In genomic region chrX:43633757-43634156, GRCh38 we compare ENCODE assay signal across 16 cellular contexts. TPM values are rescaled to one million over a fixed set of nuclear protein-coding genes. Genes with fewer than 3 reads are reported as not detected.
DNase-seq lines count a peak whose midpoint lies in the region; FAIRE-seq and TF ChIP-seq lines count a peak whose summit lies in the region.
"Had no signal": no experiment of that assay in that cellular context is flagged by ENCODE, and none has a peak within 500 bp of the region (broad histone marks: within the 10 kb centered on the region; RNA-seq: fewer than 3 reads in every experiment).

No MANE protein-coding gene starts in this region.

- 50% methylated on average over 3 of the region's 3 CpGs for WGBS in mammary epithelial cell (ENCODE audit: low coverage, missing lambda C conversion rate)

- no peak for TF ChIP-seq POLR2A in breast epithelium (IDR thresholded peaks at IDR 0.05)

- H4K20me1 ChIP-seq in mammary epithelial cell (ENCODE audit: insufficient read depth, low read length) = no peaks in the 10 kb centered on the region
- H4K20me1 ChIP-seq in astrocyte (ENCODE audit: insufficient read depth, low read length) = no peaks in the 10 kb centered on the region

- peaks cover 4% of the 10 kb centered on the region for H3K27me3 ChIP-seq in mammary epithelial cell (ENCODE audit: insufficient read depth, low read length)
- peaks cover 0 to 40% of the 10 kb centered on the region in 2 donors for H3K27me3 ChIP-seq in breast epithelium
- no peaks in the 10 kb centered on the region for H3K27me3 ChIP-seq in astrocyte (ENCODE audit: insufficient read depth, low read length)

- peak; percentile 81 for FAIRE-seq in astrocyte (lab: Jason Lieb, UNC)
- FAIRE-seq in D721Med (lab: Jason Lieb, UNC) = no peak
- FAIRE-seq: GM12891 had no signal

- dilution Hi-C loops in mammary epithelial cell (cut with HindIII; ENCODE audit: low sequenced_read_pairs) = no loop called here

- no peaks in the 10 kb centered on the region for H3K4me1 Mint-ChIP-seq in astrocyte (ENCODE audit: low read depth, unreplicated experiment)
- H3K4me1 Mint-ChIP-seq: IgD-negative memory B cell had no signal

- peak overlapping the region; percentile 7 for H3K4me2 ChIP-seq in mammary epithelial cell (ENCODE audit: insufficient read depth, low read depth, low read length)
- no peak overlapping the region for H3K4me2 ChIP-seq in astrocyte (ENCODE audit: low read length)
- H3K4me2 ChIP-seq: BLaER1 had no signal

- H3K9me3 ChIP-seq in mammary epithelial cell (replicated peaks; ENCODE audit: insufficient read depth, low read length) = no peaks in the 10 kb centered on the region
- H3K9me3 ChIP-seq in breast epithelium = no peaks in the 10 kb centered on the region
- H3K9me3 ChIP-seq in astrocyte (ENCODE audit: insufficient read depth, low read depth, low read length) = no peaks in the 10 kb centered on the region
- H3K9me3 ChIP-seq: BLaER1 had no signal

- no peaks in the 10 kb centered on the region for H3K9me3 Mint-ChIP-seq in astrocyte (ENCODE audit: unreplicated experiment)

- TF ChIP-seq CTCF in mammary epithelial cell (conservative IDR thresholded peaks at IDR 0.05 in 1 of 2, IDR thresholded peaks at IDR 0.05 in 1 of 2; ENCODE audit: extremely low read depth in 1 of 2, insufficient read depth in 1 of 2, low read depth in 1 of 2, low read length in 2 of 2) = no peak
- TF ChIP-seq CTCF in breast epithelium (IDR thresholded peaks at IDR 0.05) = no peak
- no peak for TF ChIP-seq CTCF in astrocyte (IDR thresholded peaks at IDR 0.05; ENCODE audit: insufficient read depth, low read depth, low read length)
- TF ChIP-seq CTCF in fibroblast of mammary gland (conservative IDR thresholded peaks at IDR 0.05; ENCODE audit: control insufficient read depth, insufficient read depth, low read depth, low read length) = no peak
- TF ChIP-seq CTCF in D721Med (IDR thresholded peaks at IDR 0.05; ENCODE audit: insufficient read depth, missing control alignments) = no peak

- H3K27ac ChIP-seq in mammary epithelial cell (ENCODE audit: insufficient read depth, low read depth, low read length) (peak overlapping the region; percentile 63), breast epithelium (no peak overlapping the region), astrocyte (ENCODE audit: low read depth, low read length) (no peak overlapping the region)
- H3K27ac ChIP-seq: 22Rv1, BLaER1 had no signal

- peaks cover 3% of the 10 kb centered on the region for H3K27me3 Mint-ChIP-seq in astrocyte (ENCODE audit: low read depth, unreplicated experiment)

- H3K79me2 ChIP-seq in mammary epithelial cell (ENCODE audit: insufficient read depth, low read length) = no peaks in the 10 kb centered on the region
- no peaks in the 10 kb centered on the region for H3K79me2 ChIP-seq in astrocyte (ENCODE audit: insufficient read depth, low read length)

- no TSS peak for BruUV-seq in mammary epithelial cell (replicated peaks; lab: Mats Ljungman, UMichigan)

- CTCF ChIA-PET in mammary epithelial cell (lab: Charles Lee; ENCODE audit: low non-redundant PET) = interaction anchor here (0.6 kb wide), 2 partner anchors 50 to 911 kb away, joined by 3 read pairs; no protein-coding TSS in a partner anchor

- H3K4me1 ChIP-seq in mammary epithelial cell (ENCODE audit: insufficient read depth, low read length) = peaks cover 14% of the 10 kb centered on the region
- H3K4me1 ChIP-seq in breast epithelium = no peaks in the 10 kb centered on the region
- no peaks in the 10 kb centered on the region for H3K4me1 ChIP-seq in astrocyte (ENCODE audit: insufficient read depth, low read length)
- H3K4me1 ChIP-seq: BLaER1 had no signal

- H3K4me3 ChIP-seq in mammary epithelial cell (replicated peaks in 1 of 3; ENCODE audit: insufficient read depth in 1 of 3, low read depth in 2 of 3, low read length in 3 of 3) = no peak overlapping the region
- H3K4me3 ChIP-seq in breast epithelium = no peak overlapping the region
- no peak overlapping the region for H3K4me3 ChIP-seq in astrocyte (ENCODE audit: insufficient read depth, low read depth, low read length)
- no peak overlapping the region for H3K4me3 ChIP-seq in fibroblast of mammary gland (ENCODE audit: control insufficient read depth, low read depth, low read length)
- H3K4me3 ChIP-seq: BLaER1 had no signal

- H3K9ac ChIP-seq in mammary epithelial cell (ENCODE audit: insufficient read depth, low read length) (no peak overlapping the region), astrocyte (ENCODE audit: low read length) (no peak overlapping the region)
- H3K9ac ChIP-seq: BLaER1 had no signal

- intact Hi-C loops in mammary epithelial cell (cut with micrococcal nuclease) (loop anchor here (5.0 kb wide), 1 partner anchor 51 kb away; no protein-coding TSS in a partner anchor), breast epithelium (cut with DNase I; ENCODE audit: low total_unique reads) (no loop called here)

- H3K27ac Mint-ChIP-seq in astrocyte (ENCODE audit: unreplicated experiment) = no peak overlapping the region
- H3K27ac Mint-ChIP-seq: H9, IgD-negative memory B cell had no signal

- no peak overlapping the region for H3K4me3 Mint-ChIP-seq in astrocyte (ENCODE audit: unreplicated experiment)
- H3K4me3 Mint-ChIP-seq: H9, IgD-negative memory B cell had no signal

- in situ Hi-C loops in mammary epithelial cell (cut with MboI; ENCODE audit: low sequenced_read_pairs in 2 of 2) = no loop called here

- H3K36me3 Mint-ChIP-seq in astrocyte (ENCODE audit: low read depth, unreplicated experiment) = no peaks in the 10 kb centered on the region
- H3K36me3 Mint-ChIP-seq: IgD-negative memory B cell had no signal

- DNase-seq in mammary epithelial cell = peak; percentile 76
- DNase-seq in breast epithelium (ENCODE audit: low spot score in 2 of 2) = no peak
- no peak for DNase-seq in astrocyte (ENCODE audit: low read depth)
- peak; percentile 48 for DNase-seq in fibroblast of mammary gland (ENCODE audit: low read depth)
- DNase-seq in stimulated activated CD4-positive, alpha-beta T cell treated with anti-CD3 and anti-CD28 coated beads, Interleukin-4, amount 100 ng/mL, for 24 hours = no peak
- no peak for DNase-seq in D721Med (ENCODE audit: insufficient read length, low spot score)
- DNase-seq in NCI-H226 = no peak
- DNase-seq in NCI-H2196 (lab: John Stamatoyannopoulos, UW; ENCODE audit: unreplicated experiment) = no peak
- DNase-seq: AML-193, DMS79, GOT3, H9 had no signal

- H3K36me3 ChIP-seq in mammary epithelial cell (ENCODE audit: insufficient read depth, low read length) = no peaks in the 10 kb centered on the region
- no peaks in the 10 kb centered on the region for H3K36me3 ChIP-seq in breast epithelium
- H3K36me3 ChIP-seq in astrocyte (ENCODE audit: insufficient read depth, low read length) = no peaks in the 10 kb centered on the region
- H3K36me3 ChIP-seq: BLaER1 had no signal

- H2AFZ ChIP-seq in mammary epithelial cell (ENCODE audit: low read depth, low read length) (no peak overlapping the region), astrocyte (ENCODE audit: low read depth, low read length) (no peak overlapping the region)

RNA-seq across cellular contexts. Expression of gene MAOA, which starts 22.3 kb away (rescaled TPM):
- 10 to 100 TPM; 12.2 to 38.6 TPM for total RNA-seq in mammary epithelial cell
- polyA plus RNA-seq in mammary epithelial cell = 26.0 TPM
- polyA minus RNA-seq in mammary epithelial cell = 61.5 TPM
- 100 to 1,000 TPM; 124 to 558 (median 128) TPM for total RNA-seq in breast epithelium
- 1.8 and 2.5 TPM in 2 replicates for total RNA-seq in astrocyte
- polyA plus RNA-seq: IgD-negative memory B cell had no signal

Comparison
In these comparisons a context has a peak if more than half of its experiments do, and no peak if none do; other contexts are left out.
1. DNase-seq: peak in mammary epithelial cell (single experiment) and fibroblast of mammary gland (single experiment); none in breast epithelium (0 of 2), astrocyte (single experiment), stimulated activated CD4-positive, alpha-beta T cell treated with anti-CD3 and anti-CD28 coated beads, Interleukin-4, amount 100 ng/mL, for 24 hours (single experiment), D721Med (single experiment), NCI-H226 (single experiment) and NCI-H2196 (single experiment).